ENCODE assay signal across 12 cellular contexts in genomic region chr14:91125801-91126200, GRCh38. TPM values are rescaled to one million over a fixed set of nuclear protein-coding genes. Genes with fewer than 3 reads are reported as not detected.
DNase-seq lines count a peak whose midpoint lies in the region; ATAC-seq and TF ChIP-seq lines count a peak whose summit lies in the region.
"Had no signal": no experiment of that assay in that cellular context is flagged by ENCODE, and none has a peak within 500 bp of the region (broad histone marks: within the 10 kb centered on the region; RNA-seq: fewer than 3 reads in every experiment).

No MANE protein-coding gene starts in this region.

- H4K20me1 ChIP-seq in GM23338 (replicated peaks; ENCODE audit: insufficient read depth), result no peaks in the 10 kb centered on the region

- H3K36me3 Mint-ChIP-seq in GM23338 (ENCODE audit: low read depth) (peaks cover 34% of the 10 kb centered on the region), immature natural killer cell (peaks cover 7 to 16% (median 11%) of the 10 kb centered on the region in 3 donors)

- no peaks in the 10 kb centered on the region for H3K9me2 ChIP-seq in GM23338 (ENCODE audit: insufficient read depth)

- H3K27ac ChIP-seq in GM23338 (ENCODE audit: low read depth) (0 out of 2 replicates have a peak overlapping the region, but pooled peaks have one; percentile 6), stomach (peak overlapping the region; percentile 59 to 88 (median 76))

- H2AFZ ChIP-seq in GM23338, result no peak overlapping the region

- H3K27ac Mint-ChIP-seq in GM23338 (no peak overlapping the region), immature natural killer cell (peak overlapping the region in 5 of 6 donors; percentile 22 to 78 (median 62))

- TF ChIP-seq POLR2A in stomach (IDR thresholded peaks at IDR 0.05), result no peak

- no peaks in the 10 kb centered on the region; the same call in 2 of the 3 replicates for H3K9me3 Mint-ChIP-seq in GM23338
- no peaks in the 10 kb centered on the region for H3K9me3 Mint-ChIP-seq in immature natural killer cell
- H3K9me3 Mint-ChIP-seq: activated naive CD4-positive, alpha-beta T cell treated with anti-CD3 and anti-CD28 coated beads, Interleukin-2, amount 50 U/mL, for 24 hours had no signal

- no peaks in the 10 kb centered on the region for H3K9me3 ChIP-seq in stomach

- no peaks in the 10 kb centered on the region for H3K4me1 ChIP-seq in GM23338 (ENCODE audit: insufficient read depth)
- peaks cover 5 to 59% (median 36%) of the 10 kb centered on the region in 4 donors for H3K4me1 ChIP-seq in stomach

- DNase-seq in GM23338 (ENCODE audit: low spot score) (no peak), cerebellar cortex (ENCODE audit: low spot score) (peak; percentile 25), immature natural killer cell (no peak), stomach (no peak), retina (no peak), T-helper 9 cell (no peak)
- DNase-seq: activated CD4-positive, alpha-beta T cell treated with anti-CD3 and anti-CD28 coated beads for 48 hours; AML-193; foreskin fibroblast; SHP77 treated with DMSO at 0.1 percent for 48 hours had no signal

- intact Hi-C loops in stomach (cut with DNase I; ENCODE audit: low total_unique reads), result no loop called here

- no peak overlapping the region for H3K4me3 ChIP-seq in GM23338
- no peak overlapping the region for H3K4me3 ChIP-seq in stomach

- ATAC-seq in GM23338, result no peak
- no peak for ATAC-seq in GM21367 (IDR thresholded peaks at IDR 0.05; ENCODE audit: unreplicated experiment)

- 73 to 83% (median 75%) methylated on average over 4 of the region's 4 CpGs for whole genome bisulfite sequencing in stomach, 5 donors

- no peak for TF ChIP-seq EP300 in stomach (IDR thresholded peaks at IDR 0.05)

- no peak overlapping the region for H3K4me2 ChIP-seq in GM23338

- H3K4me1 Mint-ChIP-seq in GM23338, result peaks cover 2% of the 10 kb centered on the region; the same call in 1 of the 3 replicates
- peaks cover 38 to 57% of the 10 kb centered on the region in 2 donors for H3K4me1 Mint-ChIP-seq in immature natural killer cell

- TF ChIP-seq CTCF in GM23338 (conservative IDR thresholded peaks at IDR 0.05; ENCODE audit: low read depth in 2 of 2), result no peak
- no peak for TF ChIP-seq CTCF in stomach (IDR thresholded peaks at IDR 0.05)

- peaks cover 3% of the 10 kb centered on the region for H3K27me3 Mint-ChIP-seq in GM23338 (ENCODE audit: insufficient read depth, low read depth, poor library complexity)
- H3K27me3 Mint-ChIP-seq in immature natural killer cell (ENCODE audit: low read depth in 3 of 3), result peaks cover 0 to 1% (median 0%) of the 10 kb centered on the region in 3 donors
- H3K27me3 Mint-ChIP-seq: activated naive CD4-positive, alpha-beta T cell treated with anti-CD3 and anti-CD28 coated beads, Interleukin-2, amount 50 U/mL, for 24 hours had no signal

- no peaks in the 10 kb centered on the region for H3K36me3 ChIP-seq in GM23338 (ENCODE audit: insufficient read depth)
- H3K36me3 ChIP-seq in stomach, result peaks cover 7 to 38% (median 23%) of the 10 kb centered on the region in 4 donors

- no peaks in the 10 kb centered on the region for H3K79me2 ChIP-seq in GM23338 (replicated peaks; ENCODE audit: insufficient read depth)

- H3K27me3 ChIP-seq in GM23338 (ENCODE audit: insufficient read depth) (no peaks in the 10 kb centered on the region), stomach (no peaks in the 10 kb centered on the region)

- no peaks in the 10 kb centered on the region for H3F3A ChIP-seq in GM23338 (replicated peaks; ENCODE audit: low read depth)

- no peak overlapping the region for H3K4me3 Mint-ChIP-seq in GM23338
- no peak overlapping the region for H3K4me3 Mint-ChIP-seq in immature natural killer cell
- H3K4me3 Mint-ChIP-seq: activated naive CD4-positive, alpha-beta T cell treated with anti-CD3 and anti-CD28 coated beads, Interleukin-2, amount 50 U/mL, for 24 hours had no signal

TF ChIP-seq in GM23338, 12 proteins besides CTCF, POLR2A, EP300 and RAD21:
- no peak for TF ChIP-seq ZNF114 (CRISPR knock-in tag; IDR thresholded peaks at IDR 0.05)
- no peak for TF ChIP-seq ZNF331 (CRISPR knock-in tag; IDR thresholded peaks at IDR 0.05; ENCODE audit: low read depth)
- no peak for TF ChIP-seq REST (IDR thresholded peaks at IDR 0.05; ENCODE audit: unreplicated experiment)
- no peak for TF ChIP-seq STAT1 (IDR thresholded peaks at IDR 0.05; ENCODE audit: unreplicated experiment)
- no peak for TF ChIP-seq NANOG (IDR thresholded peaks at IDR 0.05; ENCODE audit: borderline replicate concordance)
- no peak for TF ChIP-seq CREB1 (CRISPR knock-in tag; IDR thresholded peaks at IDR 0.05; ENCODE audit: low read depth)
- TF ChIP-seq JUNB (IDR thresholded peaks at IDR 0.05; ENCODE audit: unreplicated experiment), result no peak
- no peak for TF ChIP-seq ETS1 (IDR thresholded peaks at IDR 0.05)

RNA-seq across cellular contexts. Expression of gene DGLUCY, which starts 11.9 kb away (rescaled TPM):
- total RNA-seq in GM23338 (2014; rRNA removed; shearing (Covaris generic)), result 26.2 and 31.6 TPM in 2 replicates
- polyA plus RNA-seq in GM23338 (2016; fragmentation: Nextera tagmentation; extraction: Ambion mirVana) (14.0 and 14.6 TPM in 2 replicates), immature natural killer cell (10 to 100 TPM; 31.8 to 71.6 (median 50.5) TPM), stomach (10 to 100 TPM; 24.1 to 32.9 (median 28.9) TPM)
- 100 to 1,000 TPM in 2 of 5 donors, 10 to 100 TPM in 3; 54.3 to 122 (median 87.9) TPM for total RNA-seq in stomach
